23 cellular contexts compared by ENCODE assay signal in genomic region chr7:6691103-6691502, GRCh38. TPM values are rescaled to one million over a fixed set of nuclear protein-coding genes. Genes with fewer than 3 reads are reported as not detected.
DNase-seq lines count a peak whose midpoint lies in the region; ATAC-seq and TF ChIP-seq lines count a peak whose summit lies in the region.
"Had no signal": no experiment of that assay in that cellular context is flagged by ENCODE, and none has a peak within 500 bp of the region (broad histone marks: within the 10 kb centered on the region; RNA-seq: fewer than 3 reads in every experiment).

No MANE protein-coding gene starts in this region.

- no peak overlapping the region for H3K4me3 Mint-ChIP-seq in activated T-cell treated with anti-CD3 and anti-CD28 coated beads, Interleukin-2, amount 50 U/mL, for 72 hours
- no peak overlapping the region for H3K4me3 Mint-ChIP-seq in activated T-cell treated with anti-CD3 and anti-CD28 coated beads, Interleukin-2, amount 50 U/mL, for 4 hours
- H3K4me3 Mint-ChIP-seq: B cell; stimulated activated naive CD8-positive, alpha-beta T cell treated with anti-CD3 and anti-CD28 coated beads, Interleukin-15, Interleukin-2, amounts not matched to agents 100 ng/mL and 50 ng/mL, for 24 hours; WTC11 had no signal

- no TSS peak for BruUV-seq in PC-3 (replicated peaks; lab: Mats Ljungman, UMichigan)

- in situ Hi-C loops in brain microvascular endothelial cell (cut with HindIII; ENCODE audit: low pct_ligation_motif_present, low sequenced_read_pairs) = no loop called here

- peaks cover 23 to 39% of the 10 kb centered on the region in 2 donors for H3K9me3 Mint-ChIP-seq in activated T-cell treated with anti-CD3 and anti-CD28 coated beads, Interleukin-2, amount 50 U/mL, for 72 hours
- H3K9me3 Mint-ChIP-seq in activated T-cell treated with anti-CD3 and anti-CD28 coated beads, Interleukin-2, amount 50 U/mL, for 4 hours = peaks cover 58% of the 10 kb centered on the region

- ATAC-seq in activated T-cell treated with anti-CD3 and anti-CD28 coated beads, Interleukin-2, amount 50 U/mL, for 72 hours (replicated peaks in 1 of 2) = no peak
- ATAC-seq in activated T-cell treated with anti-CD3 and anti-CD28 coated beads, Interleukin-2, amount 50 U/mL, for 4 hours = no peak
- ATAC-seq in PC-3 (no peak), omental fat pad (ENCODE audit: low FRiP score) (no peak)
- ATAC-seq: left lobe of liver, WTC11 had no signal

- TF ChIP-seq CTCF in PC-3 (conservative IDR thresholded peaks at IDR 0.05; ENCODE audit: low read depth, low read length) (no peak), brain microvascular endothelial cell (IDR thresholded peaks at IDR 0.05; ENCODE audit: low read depth, low read length, missing control alignments) (no peak), omental fat pad (IDR thresholded peaks at IDR 0.05) (no peak)

- H3K79me2 ChIP-seq in PC-3 (ENCODE audit: low read length) = no peaks in the 10 kb centered on the region

- no peak overlapping the region for H3K9ac ChIP-seq in PC-3 (ENCODE audit: low read length)
- H3K9ac ChIP-seq in iPS-18a (ENCODE audit: low read length) = no peak overlapping the region
- H3K9ac ChIP-seq in subcutaneous abdominal adipose tissue (ENCODE audit: low read length in 5 of 5) = no peak overlapping the region

- no peak overlapping the region for H3K4me2 ChIP-seq in PC-3 (ENCODE audit: low read length)

- peaks cover 87% of the 10 kb centered on the region for H3K9me3 ChIP-seq in PC-3 (ENCODE audit: low read length)
- peaks cover 95% of the 10 kb centered on the region for H3K9me3 ChIP-seq in iPS-18a (ENCODE audit: control insufficient read depth, low read depth, low read length)
- peaks cover 85 to 100% (median 99%) of the 10 kb centered on the region in 5 donors for H3K9me3 ChIP-seq in subcutaneous abdominal adipose tissue (ENCODE audit: control insufficient read depth in 5 of 5, low read length in 5 of 5)

- no peaks in the 10 kb centered on the region for H3K9me2 ChIP-seq in PC-3 (replicated peaks; ENCODE audit: low read length)

- no peak for DNase-seq in activated T-cell treated with anti-CD3 and anti-CD28 coated beads, Interleukin-2, amount 50 U/mL, for 72 hours
- no peak for DNase-seq in activated T-cell treated with anti-CD3 and anti-CD28 coated beads, Interleukin-2, amount 50 U/mL, for 4 hours
- DNase-seq in PC-3 = no peak
- no peak for DNase-seq in brain microvascular endothelial cell
- DNase-seq in omental fat pad (ENCODE audit: low spot score) = no peak
- no peak for DNase-seq in activated CD4-positive, alpha-beta T cell treated with anti-CD3 and anti-CD28 coated beads for 1 hour
- DNase-seq: activated CD4-positive, alpha-beta T cell treated with anti-CD3 and anti-CD28 coated beads, Interleukin-2, amount 50 U/mL, for 4 hours; activated gamma-delta T cell; adrenal gland; EL; naive B cell; NCI-H1694 treated with DMSO at 0.1 percent for 48 hours; NCI-H526 treated with DMSO at 0.1 percent for 48 hours; stimulated activated CD4-positive, alpha-beta T cell treated with anti-CD3 and anti-CD28 coated beads, Interleukin-12 subunit alpha, Interleukin-12 subunit beta, amount 100 ng/mL, for 4 hours; stimulated activated CD4-positive, alpha-beta T cell treated with anti-CD3 and anti-CD28 coated beads, Interleukin-4, amount 100 ng/mL, for 4 hours; upper lobe of left lung had no signal

- peaks cover 99% of the 10 kb centered on the region for H3K36me3 ChIP-seq in PC-3 (ENCODE audit: low read depth, low read length)
- H3K36me3 ChIP-seq in iPS-18a (ENCODE audit: control insufficient read depth, low read depth, low read length) = peaks cover 91% of the 10 kb centered on the region
- peaks cover 83 to 97% (median 84%) of the 10 kb centered on the region in 5 donors for H3K36me3 ChIP-seq in subcutaneous abdominal adipose tissue (ENCODE audit: control insufficient read depth in 5 of 5, insufficient read depth in 5 of 5, low read length in 5 of 5)
- H3K36me3 ChIP-seq in brain microvascular endothelial cell (replicated peaks) = peaks cover 97% of the 10 kb centered on the region

- POLR2A ChIA-PET in PC-3 (lab: Charles Lee; ENCODE audit: unreplicated experiment) = no interaction called here

- no peaks in the 10 kb centered on the region for H4K20me1 ChIP-seq in PC-3 (ENCODE audit: low read length)

- no peaks in the 10 kb centered on the region for H3F3A ChIP-seq in PC-3 (ENCODE audit: low read length, unreplicated experiment)

- H3K27me3 ChIP-seq in PC-3 (ENCODE audit: low read length) (no peaks in the 10 kb centered on the region), iPS-18a (ENCODE audit: control insufficient read depth, insufficient read depth, low read length) (no peaks in the 10 kb centered on the region), subcutaneous abdominal adipose tissue (ENCODE audit: control insufficient read depth in 5 of 5, insufficient read depth in 4 of 5, low read length in 5 of 5) (no peaks in the 10 kb centered on the region), brain microvascular endothelial cell (replicated peaks) (no peaks in the 10 kb centered on the region)
- H3K27me3 ChIP-seq: adrenal gland, upper lobe of left lung had no signal

- intact Hi-C loops in PC-3 (cut with micrococcal nuclease) = no loop called here

- H3K27ac Mint-ChIP-seq in activated T-cell treated with anti-CD3 and anti-CD28 coated beads, Interleukin-2, amount 50 U/mL, for 72 hours = peak overlapping the region; percentile 71
- H3K27ac Mint-ChIP-seq: B cell; stimulated activated naive CD8-positive, alpha-beta T cell treated with anti-CD3 and anti-CD28 coated beads, Interleukin-15, Interleukin-2, amounts not matched to agents 100 ng/mL and 50 ng/mL, for 24 hours; WTC11 had no signal

- H3K4me1 Mint-ChIP-seq in activated T-cell treated with anti-CD3 and anti-CD28 coated beads, Interleukin-2, amount 50 U/mL, for 72 hours (ENCODE audit: low read depth) = no peaks in the 10 kb centered on the region
- no peaks in the 10 kb centered on the region for H3K4me1 Mint-ChIP-seq in activated T-cell treated with anti-CD3 and anti-CD28 coated beads, Interleukin-2, amount 50 U/mL, for 4 hours (ENCODE audit: low read depth)
- H3K4me1 Mint-ChIP-seq: B cell, WTC11 had no signal

- no peak overlapping the region for H2AFZ ChIP-seq in PC-3 (ENCODE audit: low read length)

- no peaks in the 10 kb centered on the region for H3K4me1 ChIP-seq in PC-3 (ENCODE audit: insufficient read depth, low read length)
- no peaks in the 10 kb centered on the region for H3K4me1 ChIP-seq in iPS-18a (ENCODE audit: control insufficient read depth, low read depth, low read length)
- H3K4me1 ChIP-seq in subcutaneous abdominal adipose tissue (ENCODE audit: control insufficient read depth in 5 of 5, insufficient read depth in 5 of 5, low read length in 5 of 5) = peaks cover 0 to 5% (median 0%) of the 10 kb centered on the region in 5 donors
- H3K4me1 ChIP-seq: adrenal gland, HAP-1, upper lobe of left lung had no signal

- CTCF ChIA-PET in PC-3 (lab: Charles Lee) = no interaction called here

- no peaks in the 10 kb centered on the region for H3K27me3 Mint-ChIP-seq in activated T-cell treated with anti-CD3 and anti-CD28 coated beads, Interleukin-2, amount 50 U/mL, for 72 hours (ENCODE audit: low read depth)
- H3K27me3 Mint-ChIP-seq in activated T-cell treated with anti-CD3 and anti-CD28 coated beads, Interleukin-2, amount 50 U/mL, for 4 hours (ENCODE audit: low read depth) = no peaks in the 10 kb centered on the region
- H3K27me3 Mint-ChIP-seq: B cell; naive B cell; stimulated activated naive CD8-positive, alpha-beta T cell treated with anti-CD3 and anti-CD28 coated beads, Interleukin-15, Interleukin-2, amounts not matched to agents 100 ng/mL and 50 ng/mL, for 24 hours had no signal

- H3K27ac ChIP-seq in PC-3 (ENCODE audit: low read length) (no peak overlapping the region), iPS-18a (ENCODE audit: low read length) (no peak overlapping the region), subcutaneous abdominal adipose tissue (ENCODE audit: low read depth, low read length) (no peak overlapping the region), brain microvascular endothelial cell (no peak overlapping the region)
- H3K27ac ChIP-seq: adrenal gland, upper lobe of left lung had no signal

- H3K36me3 Mint-ChIP-seq in activated T-cell treated with anti-CD3 and anti-CD28 coated beads, Interleukin-2, amount 50 U/mL, for 72 hours (ENCODE audit: insufficient read depth in 2 of 2) = peaks cover 35 to 59% of the 10 kb centered on the region in 2 donors
- H3K36me3 Mint-ChIP-seq in activated T-cell treated with anti-CD3 and anti-CD28 coated beads, Interleukin-2, amount 50 U/mL, for 4 hours (ENCODE audit: insufficient read depth) = peaks cover 30% of the 10 kb centered on the region
- H3K36me3 Mint-ChIP-seq: WTC11 had no signal

- H3K4me3 ChIP-seq in PC-3 (ENCODE audit: low read length) = peak overlapping the region; percentile 24; the same call in 1 of the 2 replicates
- H3K4me3 ChIP-seq in iPS-18a (ENCODE audit: low read length) = peak overlapping the region; percentile 35
- peak overlapping the region; percentile 2 to 63 (median 58) for H3K4me3 ChIP-seq in subcutaneous abdominal adipose tissue (ENCODE audit: low read depth in 1 of 5, low read length in 5 of 5)
- H3K4me3 ChIP-seq in brain microvascular endothelial cell (ENCODE audit: low read depth, low read length) = no peak overlapping the region
- H3K4me3 ChIP-seq: HAP-1, upper lobe of left lung had no signal

RNA-seq across cellular contexts. Expression of gene ZNF12, which starts 15.6 kb away (rescaled TPM):
- total RNA-seq in activated T-cell treated with anti-CD3 and anti-CD28 coated beads, Interleukin-2, amount 50 U/mL, for 72 hours = 10 to 100 TPM; 18.5 to 21.5 TPM
- total RNA-seq in activated T-cell treated with anti-CD3 and anti-CD28 coated beads, Interleukin-2, amount 50 U/mL, for 4 hours = 10 to 100 TPM; 15.0 to 21.0 (median 17.7) TPM
- total RNA-seq in PC-3 (2014; rRNA removed) = 12.5 and 27.6 TPM in 2 replicates
- total RNA-seq in omental fat pad = 10 to 100 TPM; 11.1 to 27.6 (median 16.1) TPM

RNA-seq across cellular contexts. Expression of gene ZNF316, which starts 54.0 kb away (rescaled TPM):
- total RNA-seq in activated T-cell treated with anti-CD3 and anti-CD28 coated beads, Interleukin-2, amount 50 U/mL, for 72 hours = 10 to 100 TPM; 23.5 to 24.6 TPM
- 10 to 100 TPM; 30.9 to 32.6 (median 32.1) TPM for total RNA-seq in activated T-cell treated with anti-CD3 and anti-CD28 coated beads, Interleukin-2, amount 50 U/mL, for 4 hours
- total RNA-seq in PC-3 (2014; rRNA removed) = 17.5 and 26.7 TPM in 2 replicates
- total RNA-seq in omental fat pad = 10 to 100 TPM; 14.4 to 27.5 (median 18.8) TPM
